Comparison of ENCODE assay signal across 23 cellular contexts in genomic region chr19:30160996-30161655, GRCh38.
"Had no signal": no experiment of that assay in that cellular context is flagged by ENCODE, and none has a peak within 500 bp of the region (broad histone marks: within the 10 kb centered on the region; RNA-seq: fewer than 3 reads in every experiment).

No MANE protein-coding gene starts in this region.

- H3K79me2 ChIP-seq: parathyroid adenoma had no signal

- H3K4me3 ChIP-seq: left ventricle myocardium inferior, mucosa of descending colon, psoas muscle, right lobe of liver, smooth muscle cell, stomach, testis, thyroid gland, transverse colon, upper lobe of left lung had no signal

- H3K27ac ChIP-seq: left ventricle myocardium inferior, parathyroid adenoma, psoas muscle, right lobe of liver, stomach, testis, thyroid gland, transverse colon, upper lobe of left lung had no signal

- H3K27ac Mint-ChIP-seq: immature natural killer cell; memory B cell; naive thymus-derived CD4-positive, alpha-beta T cell; natural killer cell treated with Interleukin-12 subunit alpha and Interleukin-12 subunit beta and Interleukin-15 and Interleukin-18, amount 100 ng/mL, for 72 hours; stimulated activated naive B cell treated with anti-CD40 and anti-IgM and Interleukin-4, amounts not matched to agents 10 μg/mL and 1 μg/mL and 100 μg/mL, for 72 hours had no signal

- H3K27me3 ChIP-seq: right lobe of liver, testis, thyroid gland, transverse colon, upper lobe of left lung had no signal

- H3K36me3 ChIP-seq: left ventricle myocardium inferior, right lobe of liver, stomach, thyroid gland, transverse colon, upper lobe of left lung had no signal

- H3K4me1 ChIP-seq: parathyroid adenoma, psoas muscle, right lobe of liver, stomach, testis, thyroid gland, transverse colon, upper lobe of left lung had no signal

- H3K9ac ChIP-seq: parathyroid adenoma had no signal

- H3K9me3 ChIP-seq: left ventricle myocardium inferior, mucosa of descending colon, psoas muscle, right lobe of liver, testis, thyroid gland, transverse colon, upper lobe of left lung had no signal

- H3K4me3 Mint-ChIP-seq: immature natural killer cell; memory B cell; naive thymus-derived CD4-positive, alpha-beta T cell; natural killer cell treated with Interleukin-12 subunit alpha and Interleukin-12 subunit beta and Interleukin-15 and Interleukin-18, amount 100 ng/mL, for 72 hours; stimulated activated naive B cell treated with anti-CD40 and anti-IgM and Interleukin-4, amounts not matched to agents 10 μg/mL and 1 μg/mL and 100 μg/mL, for 72 hours had no signal

- H3K36me3 Mint-ChIP-seq: immature natural killer cell; memory B cell; naive thymus-derived CD4-positive, alpha-beta T cell; natural killer cell treated with Interleukin-12 subunit alpha and Interleukin-12 subunit beta and Interleukin-15 and Interleukin-18, amount 100 ng/mL, for 72 hours; stimulated activated naive B cell treated with anti-CD40 and anti-IgM and Interleukin-4, amounts not matched to agents 10 μg/mL and 1 μg/mL and 100 μg/mL, for 72 hours had no signal

- H3K4me2 ChIP-seq: smooth muscle cell had no signal

- DNase-seq: hypothalamus; immature natural killer cell; left ventricle myocardium inferior; midbrain; mucosa of descending colon; naive thymus-derived CD4-positive, alpha-beta T cell; nucleus accumbens; stimulated activated CD4-positive, alpha-beta T cell treated with anti-CD3 and anti-CD28 coated beads, Interleukin-1b, Interleukin-23, amount 100 ng/mL, for 48 hours; stimulated activated CD4-positive, alpha-beta T cell treated with anti-CD3 and anti-CD28 coated beads, Interleukin-2, amount 100 ng/mL, for 48 hours; stimulated activated CD4-positive, alpha-beta T cell treated with anti-CD3 and anti-CD28 coated beads, Interleukin-4, amount 100 ng/mL, for 4 hours; stimulated activated naive B cell treated with anti-CD40 and anti-IgM and Interleukin-4, amounts not matched to agents 10 μg/mL and 1 μg/mL and 100 μg/mL, for 72 hours; stimulated activated naive CD8-positive, alpha-beta T cell treated with anti-CD3 and anti-CD28 coated beads, Interleukin-15, Interleukin-2, amounts not matched to agents 100 U/mL and 50 U/mL, for 24 hours; stomach; testis; thyroid gland; transverse colon; upper lobe of left lung had no signal

- ATAC-seq: mucosa of descending colon; naive thymus-derived CD4-positive, alpha-beta T cell; natural killer cell treated with Interleukin-12 subunit alpha and Interleukin-12 subunit beta and Interleukin-15 and Interleukin-18, amount 100 ng/mL, for 72 hours; psoas muscle; right lobe of liver; stimulated activated naive B cell treated with anti-CD40 and anti-IgM and Interleukin-4, amounts not matched to agents 10 μg/mL and 1 μg/mL and 100 μg/mL, for 72 hours; stimulated activated naive CD8-positive, alpha-beta T cell treated with anti-CD3 and anti-CD28 coated beads, Interleukin-15, Interleukin-2, amounts not matched to agents 100 U/mL and 50 U/mL, for 24 hours had no signal

- H2AFZ ChIP-seq: parathyroid adenoma had no signal

- H3K4me1 Mint-ChIP-seq: immature natural killer cell had no signal

- H3K9me3 Mint-ChIP-seq: immature natural killer cell had no signal
